5 cellular contexts compared by ENCODE assay signal in genomic region chr6:42674343-42674742, GRCh38. TPM values are rescaled to one million over a fixed set of nuclear protein-coding genes. Genes with fewer than 3 reads are reported as not detected.
"Had no signal": no experiment of that assay in that cellular context is flagged by ENCODE, and none has a peak within 500 bp of the region (broad histone marks: within the 10 kb centered on the region; RNA-seq: fewer than 3 reads in every experiment).

No MANE protein-coding gene starts in this region.

RNA-seq across cellular contexts. Expression of gene PRPH2, which starts 48.1 kb away (rescaled TPM):
- total RNA-seq: left lobe of liver, mononuclear cell, osteocyte had no signal
- polyA plus RNA-seq: mammary epithelial cell, neural cell had no signal
